Comparison of ENCODE assay signal across 30 cellular contexts in genomic region chr3:183545688-183546087, GRCh38. TPM values are rescaled to one million over a fixed set of nuclear protein-coding genes. Genes with fewer than 3 reads are reported as not detected.
"Had no signal": no experiment of that assay in that cellular context is flagged by ENCODE, and none has a peak within 500 bp of the region (broad histone marks: within the 10 kb centered on the region; RNA-seq: fewer than 3 reads in every experiment).

No MANE protein-coding gene starts in this region.

- H3K79me2 ChIP-seq: hepatocyte had no signal

- DNase-seq: activated CD4-positive, alpha-beta T cell treated with anti-CD3 and anti-CD28 coated beads for 4 hours; activated CD4-positive, alpha-beta T cell treated with anti-CD3 and anti-CD28 coated beads, Interleukin-2, amount 50 U/mL, for 48 hours; activated CD4-positive, CD25-positive, alpha-beta regulatory T cell; activated gamma-delta T cell treated with Interleukin-2 at 50 U/mL for 16 hours; activated T-cell treated with anti-CD3 and anti-CD28 coated beads, Interleukin-2, amount 50 U/mL, for 72 hours; adrenal gland; effector memory CD4-positive, alpha-beta T cell; foreskin melanocyte; immature natural killer cell; kidney glomerular epithelial cell; naive thymus-derived CD8-positive, alpha-beta T cell; retina; stimulated activated CD4-positive, alpha-beta T cell treated with anti-CD3 and anti-CD28 coated beads, Interleukin-4, amount 100 ng/mL, for 1 hour; stimulated activated naive CD4-positive, alpha-beta T cell; T1000; testis had no signal

- H3K27ac Mint-ChIP-seq: activated naive CD8-positive, alpha-beta T cell; activated T-cell treated with anti-CD3 and anti-CD28 coated beads, Interleukin-2, amount 50 U/mL, for 72 hours; immature natural killer cell; mesothelial cell of epicardium; progenitor cell of endocrine pancreas; T-helper 1 cell treated with Interleukin-12 subunit alpha and Interleukin-12 subunit beta and Interleukin-4 antibody, amounts not matched to agents 30 μg/mL and 1 μg/mL, for 36 hours; type B pancreatic cell had no signal

- H3K9me3 ChIP-seq: adrenal gland, ascending aorta, left lung, testis had no signal

- H3K36me3 ChIP-seq: adrenal gland, ascending aorta, left lung had no signal

- H3K9me3 Mint-ChIP-seq: activated T-cell treated with anti-CD3 and anti-CD28 coated beads, Interleukin-2, amount 50 U/mL, for 72 hours; central memory CD8-positive, alpha-beta T cell; immature natural killer cell; mesothelial cell of epicardium; naive thymus-derived CD8-positive, alpha-beta T cell; T-helper 1 cell treated with Interleukin-12 subunit alpha and Interleukin-12 subunit beta and Interleukin-4 antibody, amounts not matched to agents 30 μg/mL and 1 μg/mL, for 36 hours; type B pancreatic cell had no signal

- H2AFZ ChIP-seq: hepatocyte had no signal

- H3K27ac ChIP-seq: adrenal gland, ascending aorta, hepatocyte, left lung, testis had no signal

- H3K36me3 Mint-ChIP-seq: mesothelial cell of epicardium, type B pancreatic cell had no signal

- H3K4me3 ChIP-seq: adrenal gland, ascending aorta, hepatocyte, left lung, lung, testis had no signal

- ATAC-seq: activated T-cell treated with anti-CD3 and anti-CD28 coated beads, Interleukin-2, amount 50 U/mL, for 72 hours; esophagus mucosa; left lung; naive thymus-derived CD8-positive, alpha-beta T cell had no signal

- H3K4me3 Mint-ChIP-seq: activated naive CD8-positive, alpha-beta T cell; activated T-cell treated with anti-CD3 and anti-CD28 coated beads, Interleukin-2, amount 50 U/mL, for 72 hours; central memory CD8-positive, alpha-beta T cell; immature natural killer cell; mesothelial cell of epicardium; T-helper 1 cell treated with Interleukin-12 subunit alpha and Interleukin-12 subunit beta and Interleukin-4 antibody, amounts not matched to agents 30 μg/mL and 1 μg/mL, for 36 hours; type B pancreatic cell had no signal

- H3K4me1 Mint-ChIP-seq: mesothelial cell of epicardium had no signal

- H3K4me2 ChIP-seq: hepatocyte had no signal

- H3K4me1 ChIP-seq: adrenal gland, ascending aorta, testis had no signal

- H3K27me3 Mint-ChIP-seq: activated naive CD8-positive, alpha-beta T cell; central memory CD8-positive, alpha-beta T cell; naive thymus-derived CD8-positive, alpha-beta T cell; type B pancreatic cell had no signal

- FAIRE-seq: colon, endothelial cell of umbilical vein had no signal

- H3K27me3 ChIP-seq: adrenal gland, ascending aorta, hepatocyte, left lung, testis had no signal

RNA-seq across cellular contexts. Expression of gene KLHL6, which starts 9.8 kb away (rescaled TPM):
- total RNA-seq: osteocyte had no signal
- polyA plus RNA-seq: hepatocyte had no signal
